Comparison of ENCODE assay signal across 8 cellular contexts in the genomic region with DNA sequence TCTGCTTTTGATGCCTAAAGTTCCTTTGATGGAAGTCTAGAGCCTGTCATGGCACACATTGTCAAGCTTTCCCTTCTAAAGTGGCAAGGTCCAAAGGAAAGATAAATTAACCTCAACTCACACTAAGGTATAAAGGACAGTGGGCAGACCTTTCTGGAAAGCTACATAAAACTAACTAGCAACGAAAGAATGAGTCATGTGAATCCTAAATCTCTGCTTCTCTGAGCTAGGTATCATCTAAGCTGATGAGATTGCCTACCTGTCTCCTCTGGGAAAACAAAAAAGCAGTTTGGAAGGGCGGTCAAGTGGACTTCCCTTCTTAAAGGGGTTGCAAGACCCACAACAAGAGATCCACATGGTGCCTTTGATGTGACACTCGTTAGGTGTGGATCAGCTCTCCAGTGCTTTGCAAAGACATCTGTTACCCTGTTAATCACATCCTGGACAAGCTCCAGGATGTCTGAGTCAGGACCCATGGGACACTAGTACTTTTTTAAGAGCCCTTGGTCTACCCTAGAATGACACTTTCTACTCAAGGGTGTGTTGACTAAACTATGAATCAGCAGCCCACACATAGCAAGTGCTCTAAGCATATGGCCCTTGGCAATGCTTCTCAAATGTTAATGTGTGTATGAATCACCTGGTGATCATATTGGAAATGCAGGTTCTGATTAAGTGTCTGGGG.
DNase-seq lines count a peak whose midpoint lies in the region; ATAC-seq and TF ChIP-seq lines count a peak whose summit lies in the region.

No MANE protein-coding gene starts in this region.

- no peak for TF ChIP-seq POLR2A in sigmoid colon (IDR thresholded peaks at IDR 0.05)

- TF ChIP-seq EP300 in sigmoid colon (IDR thresholded peaks at IDR 0.05): no peak

- no peaks in the 10 kb centered on the region for H3K4me1 ChIP-seq in sigmoid colon

- H3K27me3 ChIP-seq in sigmoid colon: no peaks in the 10 kb centered on the region

- H3K36me3 ChIP-seq in sigmoid colon: no peaks in the 10 kb centered on the region

- 60 to 76% methylated on average over 3 of the region's 3 CpGs for WGBS in sigmoid colon, 2 donors

- no peak overlapping the region for H3K27ac ChIP-seq in sigmoid colon

- TF ChIP-seq CTCF in sigmoid colon (IDR thresholded peaks at IDR 0.05): no peak

- peaks cover 3% of the 10 kb centered on the region for H3K9me3 Mint-ChIP-seq in stimulated activated effector memory CD8-positive, alpha-beta T cell treated with anti-CD3 and anti-CD28 coated beads, Interleukin-12 subunit alpha, Interleukin-12 subunit beta, amount 100 ng/mL, for 72 hours

- H3K4me3 ChIP-seq in sigmoid colon: no peak overlapping the region

- H3K27ac Mint-ChIP-seq in stimulated activated effector memory CD8-positive, alpha-beta T cell treated with anti-CD3 and anti-CD28 coated beads, Interleukin-12 subunit alpha, Interleukin-12 subunit beta, amount 100 ng/mL, for 72 hours: no peak overlapping the region

- peak; percentile 93 for ATAC-seq in stimulated activated effector memory CD8-positive, alpha-beta T cell treated with anti-CD3 and anti-CD28 coated beads, Interleukin-12 subunit alpha, Interleukin-12 subunit beta, amount 100 ng/mL, for 72 hours
- no peak for ATAC-seq in HG02759 (IDR thresholded peaks at IDR 0.05; ENCODE audit: unreplicated experiment)

- no peaks in the 10 kb centered on the region for H3K4me1 Mint-ChIP-seq in stimulated activated effector memory CD8-positive, alpha-beta T cell treated with anti-CD3 and anti-CD28 coated beads, Interleukin-12 subunit alpha, Interleukin-12 subunit beta, amount 100 ng/mL, for 72 hours

- H3K4me3 Mint-ChIP-seq in stimulated activated effector memory CD8-positive, alpha-beta T cell treated with anti-CD3 and anti-CD28 coated beads, Interleukin-12 subunit alpha, Interleukin-12 subunit beta, amount 100 ng/mL, for 72 hours: no peak overlapping the region

- peak; percentile 26 for DNase-seq in activated CD4-positive, alpha-beta T cell treated with anti-CD3 and anti-CD28 coated beads for 48 hours
- no peak for DNase-seq in activated CD4-positive, alpha-beta T cell treated with anti-CD3 and anti-CD28 coated beads for 4 hours
- DNase-seq in HPDE6-E6E7 (ENCODE audit: extremely low spot score): peak; percentile 84
- DNase-seq in amniotic epithelial cell (ENCODE audit: low read depth): peak; percentile 5
- DNase-seq in stimulated activated effector memory CD8-positive, alpha-beta T cell treated with anti-CD3 and anti-CD28 coated beads, Interleukin-12 subunit alpha, Interleukin-12 subunit beta, amount 100 ng/mL, for 72 hours (ENCODE audit: low spot score in 2 of 2): no peak
- no peak for DNase-seq in sigmoid colon
- no peak for DNase-seq in amygdala (lab: John Stamatoyannopoulos, UW)

- H3K9me3 ChIP-seq in sigmoid colon: no peaks in the 10 kb centered on the region

- intact Hi-C loops in sigmoid colon (cut with DNase I): no loop called here

- no peaks in the 10 kb centered on the region for H3K36me3 Mint-ChIP-seq in stimulated activated effector memory CD8-positive, alpha-beta T cell treated with anti-CD3 and anti-CD28 coated beads, Interleukin-12 subunit alpha, Interleukin-12 subunit beta, amount 100 ng/mL, for 72 hours

Comparison
In these comparisons a context has a peak if more than half of its experiments do, and no peak if none do; other contexts are left out.
1. DNase-seq: peak in activated CD4-positive, alpha-beta T cell treated with anti-CD3 and anti-CD28 coated beads for 48 hours (single experiment), HPDE6-E6E7 (single experiment) and amniotic epithelial cell (single experiment); none in activated CD4-positive, alpha-beta T cell treated with anti-CD3 and anti-CD28 coated beads for 4 hours (0 of 2), stimulated activated effector memory CD8-positive, alpha-beta T cell treated with anti-CD3 and anti-CD28 coated beads, Interleukin-12 subunit alpha, Interleukin-12 subunit beta, amount 100 ng/mL, for 72 hours (0 of 2), sigmoid colon (single experiment) and amygdala (0 of 56).